Comparison of ENCODE assay signal across 8 cellular contexts in the genomic region with DNA sequence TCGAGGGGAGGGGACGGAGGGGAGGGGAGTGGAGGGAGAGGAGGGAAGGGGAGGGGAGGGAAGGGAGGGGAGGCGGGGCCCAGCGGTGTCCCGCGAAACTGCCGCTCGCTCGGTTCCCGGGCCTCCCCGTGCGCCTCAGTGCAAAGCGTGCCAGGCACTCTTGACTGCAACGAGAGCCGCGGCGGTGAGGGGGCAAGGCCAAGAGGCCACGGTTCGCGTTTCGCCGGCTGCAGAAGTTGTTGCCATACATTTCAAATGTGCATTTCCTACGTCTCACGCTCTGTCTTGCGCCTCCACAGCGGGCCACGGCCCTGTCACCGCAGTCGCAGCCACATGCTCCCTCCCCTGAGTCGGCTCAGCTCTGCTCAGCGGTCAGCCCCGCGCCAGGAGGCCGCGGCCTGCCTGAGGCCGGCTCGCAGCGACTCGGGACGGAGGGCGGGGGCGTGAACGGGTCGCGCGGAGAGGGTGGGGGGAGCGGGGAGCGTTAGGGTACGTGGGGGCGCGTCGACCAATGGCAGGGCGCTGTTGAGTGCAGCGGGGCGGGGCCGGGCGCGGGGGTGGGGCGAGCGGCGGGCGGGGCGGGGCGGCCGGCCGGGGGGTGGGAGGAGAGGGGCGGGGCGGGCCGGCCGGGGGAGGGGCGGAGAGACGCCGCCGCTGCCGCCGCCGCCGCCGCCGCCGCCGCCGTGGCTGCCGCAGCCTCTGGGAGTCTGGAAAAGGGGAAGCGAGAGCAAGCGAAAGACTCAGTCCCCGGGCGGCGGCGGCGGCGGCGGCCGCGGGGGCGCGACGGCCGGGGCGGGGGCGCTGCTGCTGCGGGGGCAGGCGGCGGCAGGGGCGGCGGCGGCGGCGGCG.
DNase-seq lines count a peak whose midpoint lies in the region; ATAC-seq and TF ChIP-seq lines count a peak whose summit lies in the region.

A gene (plus strand): TSS at position 678 of the 849 bp plus-strand sequence. CDS start 185 bp downstream, outside the sequence.

- peak; percentile 81 for DNase-seq in NK-92 treated with Interleukin-12 subunit alpha and Interleukin-12 subunit beta, amount 100 ng/mL, for 24 hours (lab: John Stamatoyannopoulos, UW)
- DNase-seq in activated CD8-positive, alpha-beta memory T cell treated with anti-CD3 and anti-CD28 coated beads for 24 hours: peak; percentile 95
- DNase-seq in effector CD4-positive, alpha-beta T cell: peak; percentile 85
- peak; percentile 91 for DNase-seq in medulla oblongata (ENCODE audit: extremely low spot score)
- peak; percentile 77 to 82 (median 79) for DNase-seq in stimulated activated CD4-positive, alpha-beta T cell treated with anti-CD3 and anti-CD28 coated beads, TNF-alpha, amount 100 ng/mL, for 4 hours (ENCODE audit: low read depth in 3 of 3)

- H3K27ac ChIP-seq in C4-2B: peak within 1 kb of the TSS; percentile 69

- no peak for TF ChIP-seq CTCF in C4-2B (conservative IDR thresholded peaks at IDR 0.05)

- ATAC-seq in GM19438 (IDR thresholded peaks at IDR 0.05; ENCODE audit: low read depth, unreplicated experiment) (peak; percentile 59), HG03571 (IDR thresholded peaks at IDR 0.05; ENCODE audit: unreplicated experiment) (peak; percentile 53)

Comparison
In these comparisons a context has a peak if more than half of its experiments do, and no peak if none do; other contexts are left out.
1. Peak in every context shown above with its lines: DNase-seq, ATAC-seq and H3K27ac ChIP-seq.